ENCODE assay signal across 1 cellular context in genomic region chr2:181949047-181949446, GRCh38.
TF ChIP-seq lines count a peak whose summit lies in the region.

No MANE protein-coding gene starts in this region.

TF ChIP-seq in IMR-90, 13 proteins besides CTCF, POLR2A, EP300 and RAD21 (continued from another document):
- TF ChIP-seq USF2 (IDR thresholded peaks at IDR 0.05; ENCODE audit: low read depth, low read length) (no peak), RFX5 (IDR thresholded peaks at IDR 0.05; ENCODE audit: low read depth, low read length) (no peak), CHD1 (IDR thresholded peaks at IDR 0.05; ENCODE audit: low read depth, low read length) (no peak), MXI1 (IDR thresholded peaks at IDR 0.05; ENCODE audit: borderline replicate concordance, low read depth, low read length) (no peak), MAZ (IDR thresholded peaks at IDR 0.05; ENCODE audit: borderline replicate concordance, low read depth, low read length) (no peak), MAFK (IDR thresholded peaks at IDR 0.05; ENCODE audit: low read depth, low read length) (no peak), CEBPB (IDR thresholded peaks at IDR 0.05; ENCODE audit: low read depth, low read length) (no peak), BHLHE40 (IDR thresholded peaks at IDR 0.05; ENCODE audit: low read depth, low read length) (no peak)
